In genomic region chr19:28394705-28395104, GRCh38 we compare ENCODE assay signal across 1 cellular context.
TF ChIP-seq lines count a peak whose summit lies in the region.

No MANE protein-coding gene starts in this region.

TF ChIP-seq in WTC11, 78 proteins besides CTCF, POLR2A, EP300 and RAD21 (continued from another document):
- TF ChIP-seq, protein P1, sequence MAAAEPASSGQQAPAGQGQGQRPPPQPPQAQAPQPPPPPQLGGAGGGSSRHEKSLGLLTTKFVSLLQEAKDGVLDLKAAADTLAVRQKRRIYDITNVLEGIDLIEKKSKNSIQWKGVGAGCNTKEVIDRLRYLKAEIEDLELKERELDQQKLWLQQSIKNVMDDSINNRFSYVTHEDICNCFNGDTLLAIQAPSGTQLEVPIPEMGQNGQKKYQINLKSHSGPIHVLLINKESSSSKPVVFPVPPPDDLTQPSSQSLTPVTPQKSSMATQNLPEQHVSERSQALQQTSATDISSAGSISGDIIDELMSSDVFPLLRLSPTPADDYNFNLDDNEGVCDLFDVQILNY (CRISPR knock-in tag; IDR thresholded peaks at IDR 0.05) = no peak
- TF ChIP-seq ZNF121 (CRISPR knock-in tag; IDR thresholded peaks at IDR 0.05) (no peak), HMGA2 (CRISPR knock-in tag; IDR thresholded peaks at IDR 0.05) (no peak), NFYB (CRISPR knock-in tag; conservative IDR thresholded peaks at IDR 0.05; ENCODE audit: low read depth) (no peak), CREM (CRISPR knock-in tag; IDR thresholded peaks at IDR 0.05) (no peak)
